Comparison of ENCODE assay signal across 3 cellular contexts in the genomic region with DNA sequence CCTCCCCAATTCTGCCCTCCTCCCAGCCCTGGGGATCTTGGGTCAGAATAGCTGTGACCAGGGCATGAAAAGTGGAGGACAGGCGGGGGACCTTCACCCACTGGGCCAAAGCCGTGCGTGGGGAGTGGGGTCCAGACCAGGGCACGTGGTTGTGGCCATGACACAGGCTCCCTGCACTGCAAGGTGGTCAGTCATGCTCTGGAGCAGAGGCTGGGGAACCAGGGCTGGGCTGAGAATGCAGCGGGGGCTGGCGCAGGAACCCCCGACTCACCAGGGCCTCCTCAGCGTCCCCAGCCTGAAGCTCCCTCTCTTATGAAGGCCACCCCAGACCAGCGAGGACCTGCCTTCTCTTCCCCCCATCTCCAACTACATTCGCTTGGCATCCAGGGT.
TF ChIP-seq lines count a peak whose summit lies in the region.

No MANE protein-coding gene starts in this region.

TF ChIP-seq in SK-N-SH, 30 proteins besides CTCF, POLR2A, EP300 and RAD21 (continues in another document):
- TF ChIP-seq TAF1 (IDR thresholded peaks at IDR 0.05; ENCODE audit: borderline replicate concordance, low read depth, low read length): no peak
- TF ChIP-seq MAX (IDR thresholded peaks at IDR 0.05; ENCODE audit: low read depth): no peak
- TF ChIP-seq MEF2A (IDR thresholded peaks at IDR 0.05; ENCODE audit: borderline replicate concordance, low read depth): no peak
- TF ChIP-seq RFX5 (IDR thresholded peaks at IDR 0.05; ENCODE audit: low read length): no peak
- TF ChIP-seq IRF3 (IDR thresholded peaks at IDR 0.05; ENCODE audit: low read depth, low read length): no peak
- TF ChIP-seq, protein P1, sequence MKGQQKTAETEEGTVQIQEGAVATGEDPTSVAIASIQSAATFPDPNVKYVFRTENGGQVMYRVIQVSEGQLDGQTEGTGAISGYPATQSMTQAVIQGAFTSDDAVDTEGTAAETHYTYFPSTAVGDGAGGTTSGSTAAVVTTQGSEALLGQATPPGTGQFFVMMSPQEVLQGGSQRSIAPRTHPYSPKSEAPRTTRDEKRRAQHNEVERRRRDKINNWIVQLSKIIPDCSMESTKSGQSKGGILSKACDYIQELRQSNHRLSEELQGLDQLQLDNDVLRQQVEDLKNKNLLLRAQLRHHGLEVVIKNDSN (IDR thresholded peaks at IDR 0.05; ENCODE audit: borderline replicate concordance, low read depth): no peak
- TF ChIP-seq, protein P2, sequence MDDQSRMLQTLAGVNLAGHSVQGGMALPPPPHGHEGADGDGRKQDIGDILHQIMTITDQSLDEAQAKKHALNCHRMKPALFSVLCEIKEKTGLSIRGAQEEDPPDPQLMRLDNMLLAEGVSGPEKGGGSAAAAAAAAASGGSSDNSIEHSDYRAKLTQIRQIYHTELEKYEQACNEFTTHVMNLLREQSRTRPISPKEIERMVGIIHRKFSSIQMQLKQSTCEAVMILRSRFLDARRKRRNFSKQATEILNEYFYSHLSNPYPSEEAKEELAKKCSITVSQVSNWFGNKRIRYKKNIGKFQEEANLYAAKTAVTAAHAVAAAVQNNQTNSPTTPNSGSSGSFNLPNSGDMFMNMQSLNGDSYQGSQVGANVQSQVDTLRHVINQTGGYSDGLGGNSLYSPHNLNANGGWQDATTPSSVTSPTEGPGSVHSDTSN (IDR thresholded peaks at IDR 0.05): no peak
- no peak for TF ChIP-seq TEAD4 (IDR thresholded peaks at IDR 0.05; ENCODE audit: borderline replicate concordance, insufficient read depth)
- TF ChIP-seq GATA2 (CRISPR knock-in tag; IDR thresholded peaks at IDR 0.05): no peak
- no peak for TF ChIP-seq FOXM1 (IDR thresholded peaks at IDR 0.05; ENCODE audit: low read depth)
- no peak for TF ChIP-seq FOXJ3 (CRISPR knock-in tag; IDR thresholded peaks at IDR 0.05)
- TF ChIP-seq NRF1 (IDR thresholded peaks at IDR 0.05; ENCODE audit: low read depth, low read length): no peak

TF ChIP-seq in SK-N-SH treated with all-trans-retinoic acid at 6 μM for 48 hours, 23 proteins besides CTCF, POLR2A, EP300 and RAD21 (continues in another document):
- no peak for TF ChIP-seq CSDC2 (CRISPR knock-in tag; IDR thresholded peaks at IDR 0.05)
- no peak for TF ChIP-seq RARB (CRISPR knock-in tag; IDR thresholded peaks at IDR 0.05)
- no peak for TF ChIP-seq SNAI2 (CRISPR knock-in tag; IDR thresholded peaks at IDR 0.05)
- TF ChIP-seq ZNF8 (CRISPR knock-in tag; IDR thresholded peaks at IDR 0.05): no peak
- TF ChIP-seq ZNF565 (CRISPR knock-in tag; conservative IDR thresholded peaks at IDR 0.05; ENCODE audit: low read depth): no peak
- no peak for TF ChIP-seq CSRNP3 (CRISPR knock-in tag; IDR thresholded peaks at IDR 0.05)
- TF ChIP-seq ZNF70 (CRISPR knock-in tag; IDR thresholded peaks at IDR 0.05): no peak
- no peak for TF ChIP-seq PATZ1 (CRISPR knock-in tag; IDR thresholded peaks at IDR 0.05; ENCODE audit: borderline replicate concordance)
- no peak for TF ChIP-seq POU6F1 (CRISPR knock-in tag; IDR thresholded peaks at IDR 0.05; ENCODE audit: borderline replicate concordance, low read depth)
- no peak for TF ChIP-seq OSR1 (CRISPR knock-in tag; IDR thresholded peaks at IDR 0.05)
- no peak for TF ChIP-seq PPARA (CRISPR knock-in tag; IDR thresholded peaks at IDR 0.05; ENCODE audit: borderline replicate concordance)
- no peak for TF ChIP-seq CREB5 (CRISPR knock-in tag; IDR thresholded peaks at IDR 0.05; ENCODE audit: low read depth)

TF ChIP-seq in HCT116, 20 proteins besides CTCF, POLR2A, EP300 and RAD21:
- TF ChIP-seq ZNF274 (IDR thresholded peaks at IDR 0.05; ENCODE audit: low read depth, low read length) (no peak), MAX (IDR thresholded peaks at IDR 0.05) (no peak), SIN3A (IDR thresholded peaks at IDR 0.05; ENCODE audit: low read depth) (no peak), SRF (IDR thresholded peaks at IDR 0.05; ENCODE audit: low read depth) (no peak), CBX3 (IDR thresholded peaks at IDR 0.05; ENCODE audit: low read depth) (no peak), POLR2AphosphoS5 (IDR thresholded peaks at IDR 0.05; ENCODE audit: low read depth, low read length) (no peak), TCF7L2 (IDR thresholded peaks at IDR 0.05; ENCODE audit: borderline replicate concordance, extremely low read depth, insufficient read depth, insufficient read length) (no peak), ELF1 (IDR thresholded peaks at IDR 0.05; ENCODE audit: borderline replicate concordance, low read depth) (no peak), SP1 (IDR thresholded peaks at IDR 0.05; ENCODE audit: low read depth) (no peak), EZH2phosphoT487 (IDR thresholded peaks at IDR 0.05; ENCODE audit: borderline replicate concordance) (no peak), EZH2 (IDR thresholded peaks at IDR 0.05) (no peak), JUND (IDR thresholded peaks at IDR 0.05) (no peak), ZFX (IDR thresholded peaks at IDR 0.05) (no peak), FOSL1 (IDR thresholded peaks at IDR 0.05; ENCODE audit: low read depth) (no peak), YY1 (IDR thresholded peaks at IDR 0.05; ENCODE audit: extremely low read depth, insufficient replicate concordance, low read depth, low read length) (no peak), EGR1 (IDR thresholded peaks at IDR 0.05; ENCODE audit: low read depth) (no peak)
- TF ChIP-seq, protein P3, sequence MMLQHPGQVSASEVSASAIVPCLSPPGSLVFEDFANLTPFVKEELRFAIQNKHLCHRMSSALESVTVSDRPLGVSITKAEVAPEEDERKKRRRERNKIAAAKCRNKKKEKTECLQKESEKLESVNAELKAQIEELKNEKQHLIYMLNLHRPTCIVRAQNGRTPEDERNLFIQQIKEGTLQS (IDR thresholded peaks at IDR 0.05): no peak
- TF ChIP-seq, protein P4, sequence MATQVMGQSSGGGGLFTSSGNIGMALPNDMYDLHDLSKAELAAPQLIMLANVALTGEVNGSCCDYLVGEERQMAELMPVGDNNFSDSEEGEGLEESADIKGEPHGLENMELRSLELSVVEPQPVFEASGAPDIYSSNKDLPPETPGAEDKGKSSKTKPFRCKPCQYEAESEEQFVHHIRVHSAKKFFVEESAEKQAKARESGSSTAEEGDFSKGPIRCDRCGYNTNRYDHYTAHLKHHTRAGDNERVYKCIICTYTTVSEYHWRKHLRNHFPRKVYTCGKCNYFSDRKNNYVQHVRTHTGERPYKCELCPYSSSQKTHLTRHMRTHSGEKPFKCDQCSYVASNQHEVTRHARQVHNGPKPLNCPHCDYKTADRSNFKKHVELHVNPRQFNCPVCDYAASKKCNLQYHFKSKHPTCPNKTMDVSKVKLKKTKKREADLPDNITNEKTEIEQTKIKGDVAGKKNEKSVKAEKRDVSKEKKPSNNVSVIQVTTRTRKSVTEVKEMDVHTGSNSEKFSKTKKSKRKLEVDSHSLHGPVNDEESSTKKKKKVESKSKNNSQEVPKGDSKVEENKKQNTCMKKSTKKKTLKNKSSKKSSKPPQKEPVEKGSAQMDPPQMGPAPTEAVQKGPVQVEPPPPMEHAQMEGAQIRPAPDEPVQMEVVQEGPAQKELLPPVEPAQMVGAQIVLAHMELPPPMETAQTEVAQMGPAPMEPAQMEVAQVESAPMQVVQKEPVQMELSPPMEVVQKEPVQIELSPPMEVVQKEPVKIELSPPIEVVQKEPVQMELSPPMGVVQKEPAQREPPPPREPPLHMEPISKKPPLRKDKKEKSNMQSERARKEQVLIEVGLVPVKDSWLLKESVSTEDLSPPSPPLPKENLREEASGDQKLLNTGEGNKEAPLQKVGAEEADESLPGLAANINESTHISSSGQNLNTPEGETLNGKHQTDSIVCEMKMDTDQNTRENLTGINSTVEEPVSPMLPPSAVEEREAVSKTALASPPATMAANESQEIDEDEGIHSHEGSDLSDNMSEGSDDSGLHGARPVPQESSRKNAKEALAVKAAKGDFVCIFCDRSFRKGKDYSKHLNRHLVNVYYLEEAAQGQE (IDR thresholded peaks at IDR 0.05; ENCODE audit: low read depth): no peak
